Comparison of ENCODE assay signal across 8 cellular contexts in genomic region chr5:131423056-131423455, GRCh38.
A peak's percentile ranks its signal among the peaks of the same experiment; 100 is the strongest.
DNase-seq lines count a peak whose midpoint lies in the region; ATAC-seq and TF ChIP-seq lines count a peak whose summit lies in the region.

No MANE protein-coding gene starts in this region.

- DNase-seq in SHP77 (lab: John Stamatoyannopoulos, UW) (peak; percentile 18 to 28), SHP77 treated with DMSO at 0.1 percent for 48 hours (lab: John Stamatoyannopoulos, UW) (no peak), MM.1S (no peak), cerebellar cortex (ENCODE audit: low spot score) (peak; percentile 27), pons (ENCODE audit: low spot score) (peak; percentile 37)
- DNase-seq in central memory CD4-positive, alpha-beta T cell: no peak

- H3F3A ChIP-seq in MM.1S (ENCODE audit: insufficient read depth, low read length): peaks cover 3% of the 10 kb centered on the region; the same call in 1 of the 2 replicates

- 0 out of 2 replicates have a peak, but pooled peaks cover 3% of the 10 kb centered on the region for H3K36me3 ChIP-seq in MM.1S (replicated peaks; ENCODE audit: insufficient read depth, low read length)

- H3K4me3 ChIP-seq in MM.1S (ENCODE audit: low read length): no peak overlapping the region

- no peaks in the 10 kb centered on the region for H4K20me1 ChIP-seq in MM.1S (ENCODE audit: insufficient read depth, low read length)

- H3K9me2 ChIP-seq in MM.1S (replicated peaks; ENCODE audit: insufficient read depth, low read length): no peaks in the 10 kb centered on the region

- no peaks in the 10 kb centered on the region for H3K27me3 ChIP-seq in MM.1S (replicated peaks; ENCODE audit: insufficient read depth, low read length)

- H3K27ac ChIP-seq in MM.1S (ENCODE audit: low read length): no peak overlapping the region

- ATAC-seq in GM21576 (IDR thresholded peaks at IDR 0.05; ENCODE audit: unreplicated experiment) (no peak), GM21529 (IDR thresholded peaks at IDR 0.05; ENCODE audit: unreplicated experiment) (no peak)

- H3K9ac ChIP-seq in MM.1S (ENCODE audit: low read length): no peak overlapping the region

- H3K4me2 ChIP-seq in MM.1S (ENCODE audit: low read depth, low read length): no peak overlapping the region

- no peaks in the 10 kb centered on the region; the same call in 1 of the 2 replicates for H3K4me1 ChIP-seq in MM.1S (ENCODE audit: low read length)

- H2AFZ ChIP-seq in MM.1S (ENCODE audit: low read length): no peak overlapping the region

- no peaks in the 10 kb centered on the region for H3K79me2 ChIP-seq in MM.1S (ENCODE audit: low read length)

- TF ChIP-seq CTCF in MM.1S (IDR thresholded peaks at IDR 0.05; ENCODE audit: low read length): peak; percentile 32

- no peaks in the 10 kb centered on the region for H3K9me3 ChIP-seq in MM.1S (replicated peaks; ENCODE audit: insufficient read depth, low read length)

Comparison
In these comparisons a context has a peak if more than half of its experiments do, and no peak if none do; other contexts are left out.
1. DNase-seq: peak in SHP77 (2 of 2), cerebellar cortex (single experiment) and pons (single experiment); none in SHP77 treated with DMSO at 0.1 percent for 48 hours (single experiment), MM.1S (single experiment) and central memory CD4-positive, alpha-beta T cell (single experiment).